Comparison of ENCODE assay signal across 8 cellular contexts in the genomic region with DNA sequence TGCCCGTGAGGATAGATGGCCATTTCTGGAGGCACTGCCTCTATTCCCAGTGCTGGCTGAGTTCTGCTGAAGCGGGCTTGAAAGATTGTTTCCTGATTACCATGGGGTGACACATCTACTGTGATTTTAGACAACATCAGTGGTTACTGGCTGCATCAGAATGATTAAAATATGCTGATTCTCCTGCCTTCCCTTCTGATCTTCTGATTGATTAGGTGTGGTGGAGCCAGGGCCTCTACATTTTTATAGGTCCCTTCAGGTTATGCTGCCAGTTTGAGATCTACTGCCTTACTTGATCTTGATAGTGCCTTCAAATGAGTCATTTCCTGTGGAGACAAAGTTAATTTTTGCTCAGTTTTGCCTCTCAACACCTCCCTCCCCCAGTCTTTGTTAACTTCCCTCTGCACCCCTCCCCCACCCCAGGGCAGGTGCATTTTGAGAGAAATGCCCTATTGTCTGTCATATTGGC. TPM values are rescaled to one million over a fixed set of nuclear protein-coding genes. Genes with fewer than 3 reads are reported as not detected.
DNase-seq lines count a peak whose midpoint lies in the region; ATAC-seq lines count a peak whose summit lies in the region.

No MANE protein-coding gene starts in this region.

- ATAC-seq in GM19351 (IDR thresholded peaks at IDR 0.05; ENCODE audit: unreplicated experiment) (peak; percentile 79), HG03045 (IDR thresholded peaks at IDR 0.05; ENCODE audit: unreplicated experiment) (no peak), right cardiac atrium (no peak)

- intact Hi-C loops in right cardiac atrium (cut with DNase I) = no loop called here

- WGBS in right cardiac atrium = 39% methylated on average over 2 of the region's 2 CpGs

- H3K4me1 ChIP-seq in right cardiac atrium (ENCODE audit: control insufficient read depth, insufficient read depth, low read length) = peaks cover 6% of the 10 kb centered on the region

- DNase-seq in HT-29 (ENCODE audit: low spot score) (peak; percentile 71), 8988T (no peak), right cardiac atrium (no peak)
- DNase-seq in activated CD4-positive, CD25-positive, alpha-beta regulatory T cell (lab: John Stamatoyannopoulos, UW) = peak; percentile 12 to 55 (median 38)
- peak; percentile 62 for DNase-seq in effector CD4-positive, alpha-beta T cell
- peak; percentile 3 to 35 (median 19) for DNase-seq in stimulated activated CD4-positive, alpha-beta T cell treated with anti-CD3 and anti-CD28 coated beads, TNF-alpha, amount 100 ng/mL, for 1 hour (ENCODE audit: low read depth in 3 of 3, low spot score in 1 of 3)

- H3K27ac ChIP-seq in right cardiac atrium (ENCODE audit: low read length) = no peak overlapping the region

- H3K9me3 ChIP-seq in right cardiac atrium (ENCODE audit: control insufficient read depth, low read length) = no peaks in the 10 kb centered on the region

- H3K27me3 ChIP-seq in right cardiac atrium (ENCODE audit: control insufficient read depth, insufficient read depth) = no peaks in the 10 kb centered on the region

- H3K4me3 ChIP-seq in right cardiac atrium (ENCODE audit: low read length) = no peak overlapping the region

RNA-seq across cellular contexts. Expression of gene SNORC, which starts 31.6 kb away (rescaled TPM):
- 2.6 and 4.9 TPM in 2 replicates for total RNA-seq in HT-29 (2014; rRNA removed; shearing (Covaris generic))
- total RNA-seq in right cardiac atrium = 1 to 10 TPM in 3 of 4 donors, under 1 TPM in 1; 0.86 to 1.9 (median 1.3) TPM
- 0.59 TPM for polyA plus RNA-seq in right cardiac atrium

Comparison
In these comparisons a context has a peak if more than half of its experiments do, and no peak if none do; other contexts are left out.
1. DNase-seq: peak in HT-29 (single experiment), activated CD4-positive, CD25-positive, alpha-beta regulatory T cell (4 of 4), effector CD4-positive, alpha-beta T cell (single experiment) and stimulated activated CD4-positive, alpha-beta T cell treated with anti-CD3 and anti-CD28 coated beads, TNF-alpha, amount 100 ng/mL, for 1 hour (3 of 3); none in 8988T (single experiment) and right cardiac atrium (0 of 3).